18 cellular contexts compared by ENCODE assay signal in the genomic region with DNA sequence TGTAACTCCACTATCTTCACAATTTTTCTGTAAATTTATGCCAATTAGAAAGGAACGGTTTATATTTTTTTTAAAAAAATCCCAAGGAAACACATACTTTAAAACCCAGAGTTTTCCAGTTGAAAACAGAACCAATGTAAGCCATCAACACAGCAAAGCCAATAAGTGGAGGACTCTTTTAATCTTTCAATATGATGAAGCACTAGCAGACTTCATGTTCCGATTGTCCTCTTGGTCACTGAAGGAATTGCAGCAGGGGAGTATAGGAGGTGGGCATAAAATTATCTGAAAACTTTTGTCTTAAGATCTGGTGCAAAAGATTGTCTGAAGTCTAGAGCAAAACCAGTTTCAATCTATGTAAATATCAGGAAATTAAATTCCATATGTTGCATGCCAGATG.
DNase-seq lines count a peak whose midpoint lies in the region; ATAC-seq and TF ChIP-seq lines count a peak whose summit lies in the region.
"Had no signal": no experiment of that assay in that cellular context is flagged by ENCODE, and none has a peak within 500 bp of the region (broad histone marks: within the 10 kb centered on the region; RNA-seq: fewer than 3 reads in every experiment).

No MANE protein-coding gene starts in this region.

- H3K4me3 Mint-ChIP-seq in glutamatergic neuron (ENCODE audit: unreplicated experiment), result no peak overlapping the region
- H3K4me3 Mint-ChIP-seq: CD4-positive, CD25-positive, alpha-beta regulatory T cell; CD8-positive, alpha-beta memory T cell had no signal

- H2BK15ac ChIP-seq in IMR-90 (ENCODE audit: low read depth, low read length), result no peak overlapping the region

- H2BK5ac ChIP-seq in IMR-90 (ENCODE audit: low read depth, low read length, poor library complexity, severe bottlenecking), result no peak overlapping the region

- TF ChIP-seq RAD21 in IMR-90 (IDR thresholded peaks at IDR 0.05; ENCODE audit: low read length), result no peak

- intact Hi-C loops in IMR-90 (cut with micrococcal nuclease) (no loop called here), thyroid gland (cut with DNase I) (no loop called here)

- H3K79me1 ChIP-seq in IMR-90 (ENCODE audit: low read depth in 1 of 2, low read length in 2 of 2), result no peaks in the 10 kb centered on the region

- H3K27ac Mint-ChIP-seq in glutamatergic neuron (ENCODE audit: unreplicated experiment), result no peak overlapping the region
- H3K27ac Mint-ChIP-seq: CD8-positive, alpha-beta memory T cell had no signal

- no peak for TF ChIP-seq POLR2A in IMR-90 (IDR thresholded peaks at IDR 0.05; ENCODE audit: low read depth, low read length)
- no peak for TF ChIP-seq POLR2A in thyroid gland (IDR thresholded peaks at IDR 0.05)

- no peaks in the 10 kb centered on the region for H4K20me1 ChIP-seq in IMR-90 (ENCODE audit: insufficient read depth, low read length)

- no peak overlapping the region for H2AFZ ChIP-seq in IMR-90 (replicated peaks; ENCODE audit: low read length, poor library complexity)

- H4K5ac ChIP-seq in IMR-90 (ENCODE audit: low read depth, low read length), result no peak overlapping the region

- H3K23ac ChIP-seq in IMR-90 (ENCODE audit: low read depth, low read length), result no peak overlapping the region

- dilution Hi-C loops in IMR-90 (cut with HindIII; ENCODE audit: low sequenced_read_pairs, unreplicated experiment), result no loop called here

- no CpG with 5 or more reads among the region's 2 CpGs for WGBS in IMR-90 (ENCODE audit: extremely low coverage in 2 of 2, insufficient read length in 1 of 2), 2 experiments
- 81 to 88% methylated on average over 2 of the region's 2 CpGs for WGBS in thyroid gland, 2 donors

- no peak overlapping the region for H3K18ac ChIP-seq in IMR-90 (ENCODE audit: low read depth, low read length)

- DNase-seq in NCI-H2171 treated with DMSO at 0.1 percent for 48 hours (lab: John Stamatoyannopoulos, UW), result peak; percentile 72
- no peak for DNase-seq in NCI-H2171 (lab: John Stamatoyannopoulos, UW)
- no peak for DNase-seq in IMR-90
- DNase-seq in glutamatergic neuron, result no peak
- DNase-seq in NCI-H2029 treated with DMSO at 0.1 percent for 48 hours (lab: John Stamatoyannopoulos, UW), result no peak
- no peak for DNase-seq in thyroid gland
- no peak for DNase-seq in H7
- DNase-seq: ACHN; BE2C; C1 segment of cervical spinal cord; CD4-positive, CD25-positive, alpha-beta regulatory T cell; CD8-positive, alpha-beta memory T cell; COR-L47; DMS153; DMS79; GDM1 had no signal

- H3K4me3 ChIP-seq in IMR-90 (ENCODE audit: insufficient read depth, low read depth, low read length) (no peak overlapping the region), thyroid gland (replicated peaks in 1 of 3) (no peak overlapping the region), H7 (ENCODE audit: insufficient read depth, low read depth, low read length) (no peak overlapping the region)
- H3K4me3 ChIP-seq: HAP-1 had no signal

- H3K27me3 ChIP-seq in IMR-90 (ENCODE audit: control insufficient read depth, insufficient read depth, low read length) (no peaks in the 10 kb centered on the region), thyroid gland (no peaks in the 10 kb centered on the region), H7 (ENCODE audit: control insufficient read depth, insufficient read depth, low read length) (no peaks in the 10 kb centered on the region)
- H3K27me3 ChIP-seq: BE2C had no signal

- CTCF ChIA-PET in IMR-90 (lab: Yijun Ruan, JAX), result interaction anchor here (0.7 kb wide), 1 partner anchor 1698 kb away, joined by 5 read pairs; no protein-coding TSS in a partner anchor

- no peak overlapping the region for H2BK120ac ChIP-seq in IMR-90 (ENCODE audit: low read depth, low read length)

- no peaks in the 10 kb centered on the region for H3K36me3 Mint-ChIP-seq in glutamatergic neuron (ENCODE audit: unreplicated experiment)
- H3K36me3 Mint-ChIP-seq: CD4-positive, CD25-positive, alpha-beta regulatory T cell; CD8-positive, alpha-beta memory T cell had no signal

- H3K4ac ChIP-seq in IMR-90 (ENCODE audit: low read depth, low read length), result no peak overlapping the region

- H4K8ac ChIP-seq in IMR-90 (ENCODE audit: low read depth in 2 of 2, low read length in 2 of 2), result no peak overlapping the region

- TF ChIP-seq CTCF in IMR-90 (conservative IDR thresholded peaks at IDR 0.05; ENCODE audit: low read depth, low read length) (no peak), glutamatergic neuron (IDR thresholded peaks at IDR 0.05; ENCODE audit: partially characterized antibody, unreplicated experiment) (peak; percentile 51), thyroid gland (IDR thresholded peaks at IDR 0.05) (no peak)

- no peaks in the 10 kb centered on the region for H3K9me1 ChIP-seq in IMR-90 (ENCODE audit: insufficient read depth, low read length)

- H3K14ac ChIP-seq in IMR-90 (replicated peaks; ENCODE audit: low read depth, low read length), result no peak overlapping the region

- no peak for ATAC-seq in IMR-90 (ENCODE audit: low read depth)

- no TSS peak for BruUV-seq in IMR-90 (replicated peaks; lab: Mats Ljungman, UMichigan)

- H3K36me3 ChIP-seq in IMR-90 (ENCODE audit: control insufficient read depth, insufficient read depth, low read length) (no peaks in the 10 kb centered on the region), thyroid gland (no peaks in the 10 kb centered on the region), H7 (replicated peaks; ENCODE audit: control insufficient read depth, insufficient read depth, low read length) (no peaks in the 10 kb centered on the region)
- H3K36me3 ChIP-seq: BE2C, HAP-1 had no signal

- H3K9ac ChIP-seq in IMR-90 (ENCODE audit: low read depth, low read length), result no peak overlapping the region
- H3K9ac ChIP-seq: KMS-11 had no signal

- no peak overlapping the region for H3K4me2 ChIP-seq in IMR-90 (ENCODE audit: low read depth, low read length)
- H3K4me2 ChIP-seq: KMS-11 had no signal

- peaks cover 1% of the 10 kb centered on the region for H3K4me1 Mint-ChIP-seq in glutamatergic neuron (ENCODE audit: low read depth, unreplicated experiment)
- H3K4me1 Mint-ChIP-seq: CD4-positive, CD25-positive, alpha-beta regulatory T cell; CD8-positive, alpha-beta memory T cell had no signal

- no peaks in the 10 kb centered on the region for H3K9me3 Mint-ChIP-seq in glutamatergic neuron (ENCODE audit: unreplicated experiment)

- H3K27ac ChIP-seq in IMR-90 (ENCODE audit: insufficient read depth, low read length) (no peak overlapping the region), thyroid gland (no peak overlapping the region)
- H3K27ac ChIP-seq: KMS-11 had no signal

- no peak overlapping the region for H4K91ac ChIP-seq in IMR-90 (ENCODE audit: insufficient read depth, low read depth, low read length)

- no peak overlapping the region for H2AK5ac ChIP-seq in IMR-90 (ENCODE audit: low read depth, low read length)

- no peaks in the 10 kb centered on the region for H3K27me3 Mint-ChIP-seq in glutamatergic neuron (ENCODE audit: unreplicated experiment)
- H3K27me3 Mint-ChIP-seq: CD4-positive, CD25-positive, alpha-beta regulatory T cell; CD8-positive, alpha-beta memory T cell had no signal

- H3K4me1 ChIP-seq in IMR-90 (ENCODE audit: control insufficient read depth, insufficient read depth, low read length) (no peaks in the 10 kb centered on the region), thyroid gland (no peaks in the 10 kb centered on the region)
- H3K4me1 ChIP-seq: BE2C, HAP-1 had no signal

- H3K9me3 ChIP-seq in IMR-90 (ENCODE audit: control insufficient read depth, insufficient read depth, low read length) (no peaks in the 10 kb centered on the region), thyroid gland (no peaks in the 10 kb centered on the region)
- H3K9me3 ChIP-seq: BE2C, HAP-1 had no signal

- 0 out of 2 replicates have a peak overlapping the region, but pooled peaks have one; percentile 34 for H2BK20ac ChIP-seq in IMR-90 (ENCODE audit: low read depth, low read length)

- H3K56ac ChIP-seq in IMR-90 (ENCODE audit: extremely low read depth, insufficient read depth, low read length), result no peak overlapping the region

- in situ Hi-C loops in IMR-90 (cut with MboI; ENCODE audit: low sequenced_read_pairs), result no loop called here

- H2AK9ac ChIP-seq in IMR-90 (replicated peaks; ENCODE audit: low read depth, low read length, poor library complexity), result no peak overlapping the region

- POLR2A ChIA-PET in IMR-90 (lab: Charles Lee; ENCODE audit: unreplicated experiment), result no interaction called here

TF ChIP-seq in IMR-90, 13 proteins besides CTCF, POLR2A, EP300 and RAD21:
- TF ChIP-seq RFX5 (IDR thresholded peaks at IDR 0.05; ENCODE audit: low read depth, low read length) (no peak), NFE2L2 (IDR thresholded peaks at IDR 0.05; ENCODE audit: low read depth, low read length) (no peak), ELK1 (IDR thresholded peaks at IDR 0.05; ENCODE audit: borderline replicate concordance, low read depth, low read length) (no peak), MAZ (IDR thresholded peaks at IDR 0.05; ENCODE audit: borderline replicate concordance, low read depth, low read length) (no peak), SMC3 (IDR thresholded peaks at IDR 0.05; ENCODE audit: low read depth, low read length) (no peak), BHLHE40 (IDR thresholded peaks at IDR 0.05; ENCODE audit: low read depth, low read length) (no peak)
- TF ChIP-seq, protein P1, sequence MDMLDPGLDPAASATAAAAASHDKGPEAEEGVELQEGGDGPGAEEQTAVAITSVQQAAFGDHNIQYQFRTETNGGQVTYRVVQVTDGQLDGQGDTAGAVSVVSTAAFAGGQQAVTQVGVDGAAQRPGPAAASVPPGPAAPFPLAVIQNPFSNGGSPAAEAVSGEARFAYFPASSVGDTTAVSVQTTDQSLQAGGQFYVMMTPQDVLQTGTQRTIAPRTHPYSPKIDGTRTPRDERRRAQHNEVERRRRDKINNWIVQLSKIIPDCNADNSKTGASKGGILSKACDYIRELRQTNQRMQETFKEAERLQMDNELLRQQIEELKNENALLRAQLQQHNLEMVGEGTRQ (IDR thresholded peaks at IDR 0.05; ENCODE audit: low read depth, low read length), result no peak
TF ChIP-seq in IMR-90: peak in this region for 0.
